ENCODE assay signal across 23 cellular contexts in the genomic region with DNA sequence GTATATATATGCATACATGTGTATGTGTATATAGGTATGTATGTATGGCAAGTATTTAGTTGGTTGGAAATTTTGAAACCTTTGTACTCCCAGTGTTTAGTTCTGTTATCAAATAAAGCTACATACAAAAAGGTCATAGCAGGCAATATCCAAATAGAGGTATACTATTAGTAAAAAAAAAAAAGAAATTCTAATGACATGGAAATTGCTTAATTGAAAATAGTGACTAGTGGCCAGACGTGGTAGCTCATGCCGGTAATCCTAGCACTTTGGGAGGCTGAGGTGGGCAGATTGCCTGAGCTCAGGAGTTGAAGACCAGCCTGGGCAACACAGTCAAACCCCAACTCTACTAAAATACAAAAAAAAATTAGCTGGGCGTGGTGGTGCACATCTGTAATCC.
"Had no signal": no experiment of that assay in that cellular context is flagged by ENCODE, and none has a peak within 500 bp of the region (broad histone marks: within the 10 kb centered on the region; RNA-seq: fewer than 3 reads in every experiment).

No MANE protein-coding gene starts in this region.

- DNase-seq: activated B cell treated with CpG ODN at 0.5 μM for 24 hours; activated CD4-positive, alpha-beta T cell treated with anti-CD3 and anti-CD28 coated beads for 1 hour; activated CD4-positive, alpha-beta T cell treated with anti-CD3 and anti-CD28 coated beads, Interleukin-2, amount 10 ng/mL, durations not matched to agents 24 days and 14 days; activated CD4-positive, alpha-beta T cell treated with anti-CD3 and anti-CD28 coated beads, Interleukin-2, amount 50 U/mL, for 48 hours; activated CD8-positive, alpha-beta memory T cell treated with anti-CD3 and anti-CD28 coated beads, Interleukin-2, amount 10 ng/mL, durations not matched to agents 7 days and 5 days; activated effector memory CD4-positive, alpha-beta T cell treated with Interleukin-2 at 50 U/mL for 16 hours; activated naive CD4-positive, alpha-beta T cell; activated T-cell treated with anti-CD3 and anti-CD28 coated beads, Interleukin-2, amount 50 U/mL, for 24 hours; aorta; central memory CD4-positive, alpha-beta T cell; KG1; NCI-H1105; NCI-H1436; NCI-H187; NCI-H2081; NCI-H510A treated with DMSO at 0.1 percent for 48 hours; PC-3; SHP77; T-helper 17 cell; T-helper 9 cell had no signal

- H3K36me3 ChIP-seq: SJSA1 had no signal

- H3K4me1 ChIP-seq: SJSA1 had no signal

- H3K27ac Mint-ChIP-seq: activated B cell treated with CpG ODN at 0.5 μM for 24 hours; activated CD4-positive, alpha-beta T cell treated with anti-CD3 and anti-CD28 coated beads, Interleukin-2, amount 10 ng/mL, durations not matched to agents 24 days and 14 days; activated CD8-positive, alpha-beta memory T cell treated with anti-CD3 and anti-CD28 coated beads, Interleukin-2, amount 10 ng/mL, durations not matched to agents 7 days and 5 days; activated naive CD4-positive, alpha-beta T cell treated with anti-CD3 and anti-CD28 coated beads, Interleukin-2, amount 50 U/mL, for 24 hours; activated T-cell treated with anti-CD3 and anti-CD28 coated beads, Interleukin-2, amount 50 U/mL, for 24 hours; activated T-helper 1 cell treated with anti-CD3 and anti-CD28 coated beads, Interleukin-12 subunit alpha, Interleukin-12 subunit beta, Interleukin-2, Interleukin-4 antibody, amounts not matched to agents 30 ng/mL and 10 ng/mL and 1 ng/mL, durations not matched to agents 14 hours and 24 hours and 36 hours; T-helper 17 cell had no signal

- H3K4me1 Mint-ChIP-seq: activated B cell treated with CpG ODN at 0.5 μM for 24 hours; activated CD4-positive, alpha-beta T cell treated with anti-CD3 and anti-CD28 coated beads, Interleukin-2, amount 10 ng/mL, durations not matched to agents 24 days and 14 days; activated CD8-positive, alpha-beta memory T cell treated with anti-CD3 and anti-CD28 coated beads, Interleukin-2, amount 10 ng/mL, durations not matched to agents 7 days and 5 days; activated naive CD4-positive, alpha-beta T cell treated with anti-CD3 and anti-CD28 coated beads, Interleukin-2, amount 50 U/mL, for 24 hours; T-helper 17 cell had no signal

- H3K4me3 ChIP-seq: SJSA1 had no signal

- H3K27me3 ChIP-seq: SJSA1 had no signal

- H3K36me3 Mint-ChIP-seq: activated CD8-positive, alpha-beta memory T cell treated with anti-CD3 and anti-CD28 coated beads, Interleukin-2, amount 10 ng/mL, durations not matched to agents 7 days and 5 days; activated naive CD4-positive, alpha-beta T cell treated with anti-CD3 and anti-CD28 coated beads, Interleukin-2, amount 50 U/mL, for 24 hours had no signal

- H3K4me3 Mint-ChIP-seq: activated B cell treated with CpG ODN at 0.5 μM for 24 hours; activated CD4-positive, alpha-beta T cell treated with anti-CD3 and anti-CD28 coated beads, Interleukin-2, amount 10 ng/mL, durations not matched to agents 24 days and 14 days; activated CD8-positive, alpha-beta memory T cell treated with anti-CD3 and anti-CD28 coated beads, Interleukin-2, amount 10 ng/mL, durations not matched to agents 7 days and 5 days; activated naive CD4-positive, alpha-beta T cell treated with anti-CD3 and anti-CD28 coated beads, Interleukin-2, amount 50 U/mL, for 24 hours; activated T-cell treated with anti-CD3 and anti-CD28 coated beads, Interleukin-2, amount 50 U/mL, for 24 hours; activated T-helper 1 cell treated with anti-CD3 and anti-CD28 coated beads, Interleukin-12 subunit alpha, Interleukin-12 subunit beta, Interleukin-2, Interleukin-4 antibody, amounts not matched to agents 30 ng/mL and 10 ng/mL and 1 ng/mL, durations not matched to agents 14 hours and 24 hours and 36 hours; T-helper 17 cell had no signal

- H3K27ac ChIP-seq: SJSA1 had no signal

- H3K9me3 ChIP-seq: SJSA1 had no signal

- H3K9me3 Mint-ChIP-seq: activated CD4-positive, alpha-beta T cell treated with anti-CD3 and anti-CD28 coated beads, Interleukin-2, amount 10 ng/mL, durations not matched to agents 24 days and 14 days; activated naive CD4-positive, alpha-beta T cell treated with anti-CD3 and anti-CD28 coated beads, Interleukin-2, amount 50 U/mL, for 24 hours; activated T-cell treated with anti-CD3 and anti-CD28 coated beads, Interleukin-2, amount 50 U/mL, for 24 hours; activated T-helper 1 cell treated with anti-CD3 and anti-CD28 coated beads, Interleukin-12 subunit alpha, Interleukin-12 subunit beta, Interleukin-2, Interleukin-4 antibody, amounts not matched to agents 30 ng/mL and 10 ng/mL and 1 ng/mL, durations not matched to agents 14 hours and 24 hours and 36 hours had no signal

- ATAC-seq: activated CD8-positive, alpha-beta memory T cell treated with anti-CD3 and anti-CD28 coated beads, Interleukin-2, amount 10 ng/mL, durations not matched to agents 7 days and 5 days; PC-3; T-helper 17 cell had no signal
